Comparison of ENCODE assay signal across 8 cellular contexts in the genomic region with DNA sequence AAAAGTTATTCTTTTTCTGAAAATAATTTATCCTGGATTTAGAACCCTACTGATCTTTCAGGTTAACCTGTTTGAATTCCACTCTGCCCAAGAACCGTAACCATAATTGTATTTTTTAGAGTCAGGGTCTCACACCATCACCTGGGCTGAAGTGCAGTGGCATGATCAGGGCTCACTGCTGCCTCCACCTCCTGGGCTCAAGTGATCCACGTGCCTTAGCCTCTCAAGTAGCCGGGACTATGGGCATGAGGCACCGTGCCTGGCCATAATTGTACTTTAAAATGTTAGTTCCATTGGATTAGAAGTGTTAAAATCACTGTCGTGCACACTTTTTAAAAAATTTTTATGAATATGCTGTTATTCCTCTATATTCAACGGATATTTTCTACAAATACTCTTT. TPM values are rescaled to one million over a fixed set of nuclear protein-coding genes. Genes with fewer than 3 reads are reported as not detected.
DNase-seq lines count a peak whose midpoint lies in the region; ATAC-seq and TF ChIP-seq lines count a peak whose summit lies in the region.

No MANE protein-coding gene starts in this region.

- H3K36me3 Mint-ChIP-seq in brain: no peaks in the 10 kb centered on the region

- peaks cover 28% of the 10 kb centered on the region for H3K4me1 Mint-ChIP-seq in brain

- H3K9ac ChIP-seq in HUES6 (ENCODE audit: low read length): peak overlapping the region; percentile 93

- no peaks in the 10 kb centered on the region for H3K27me3 ChIP-seq in HUES6 (ENCODE audit: control insufficient read depth, insufficient read depth, low read length)

- H3K4me1 ChIP-seq in HUES6 (ENCODE audit: control insufficient read depth, insufficient read depth, low read length): 0 out of 2 replicates have a peak, but pooled peaks cover 3% of the 10 kb centered on the region

- H3K27me3 Mint-ChIP-seq in brain: peaks cover 15% of the 10 kb centered on the region

- H3K4me3 ChIP-seq in AG10803 (ENCODE audit: low read length) (peak overlapping the region; percentile 84), HUES6 (ENCODE audit: low read depth, low read length) (peak overlapping the region; percentile 96)

- peaks cover 4% of the 10 kb centered on the region; the same call in 1 of the 2 replicates for H3K36me3 ChIP-seq in HUES6 (ENCODE audit: control insufficient read depth, insufficient read depth, low read length)

- H3K9me3 Mint-ChIP-seq in brain: peaks cover 0 to 7% (median 0%) of the 10 kb centered on the region in 5 experiments

- H3K27ac ChIP-seq in HUES6 (ENCODE audit: low read depth, low read length): no peak overlapping the region

- ATAC-seq in GM19463 (IDR thresholded peaks at IDR 0.05; ENCODE audit: unreplicated experiment): no peak
- ATAC-seq in HG03108 (IDR thresholded peaks at IDR 0.05; ENCODE audit: unreplicated experiment): no peak
- ATAC-seq in GM21526 (IDR thresholded peaks at IDR 0.05; ENCODE audit: low FRiP score, unreplicated experiment): no peak

- DNase-seq in AG10803 (ENCODE audit: low read depth) (no peak), myocyte (ENCODE audit: low read depth) (peak; percentile 2), NCI-H2227 (lab: John Stamatoyannopoulos, UW; ENCODE audit: unreplicated experiment) (no peak)

- TF ChIP-seq CTCF in AG10803 (conservative IDR thresholded peaks at IDR 0.05; ENCODE audit: low read length) (no peak), brain (conservative IDR thresholded peaks at IDR 0.05) (no peak)

- H3K27ac Mint-ChIP-seq in brain: peak overlapping the region in 4 of 5 experiments; percentile 61 to 89 (median 86)

- peak overlapping the region; percentile 78 to 92 (median 86) for H3K4me3 Mint-ChIP-seq in brain

- no peaks in the 10 kb centered on the region; the same call in 1 of the 2 replicates for H3K9me3 ChIP-seq in HUES6 (ENCODE audit: control insufficient read depth, insufficient read depth, low read depth, low read length)

RNA-seq across cellular contexts. Expression of a gene that starts 1.0 kb away (rescaled TPM):
- polyA plus RNA-seq in brain (ENCODE audit: insufficient read depth, low read depth, low replicate concordance): 22.9 TPM
- total RNA-seq in myocyte: 15.2 and 17.5 TPM in 2 replicates
- polyA plus RNA-seq in myocyte (2012): 5.9 TPM
